22 cellular contexts compared by ENCODE assay signal in the genomic region with DNA sequence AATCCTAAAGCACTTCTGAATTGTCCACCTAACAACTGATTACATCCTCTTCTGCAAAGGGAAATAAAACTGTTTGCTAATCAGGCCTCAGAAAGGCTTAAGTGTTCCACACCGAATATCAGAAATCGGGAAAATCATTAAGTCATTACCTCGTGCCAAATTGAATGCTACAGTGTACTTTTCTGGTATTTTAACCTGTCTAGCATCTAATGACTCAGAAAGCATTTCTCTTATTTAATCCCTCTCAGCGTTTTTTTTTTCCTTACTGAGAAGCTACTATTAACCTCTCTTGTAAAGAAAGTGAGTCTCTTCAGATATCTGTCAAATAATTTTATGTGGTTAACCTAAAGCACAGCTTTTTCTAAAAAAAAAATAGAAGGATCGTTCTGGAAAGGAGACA. TPM values are rescaled to one million over a fixed set of nuclear protein-coding genes. Genes with fewer than 3 reads are reported as not detected.
DNase-seq lines count a peak whose midpoint lies in the region; ATAC-seq, FAIRE-seq and TF ChIP-seq lines count a peak whose summit lies in the region.
"Had no signal": no experiment of that assay in that cellular context is flagged by ENCODE, and none has a peak within 500 bp of the region (broad histone marks: within the 10 kb centered on the region; RNA-seq: fewer than 3 reads in every experiment).

No MANE protein-coding gene starts in this region.

- no peak for TF ChIP-seq CTCF in neural progenitor cell (IDR thresholded peaks at IDR 0.05)

- no peaks in the 10 kb centered on the region for H3F3A ChIP-seq in neural progenitor cell (ENCODE audit: low read depth)

- no peak overlapping the region for H3K4me2 ChIP-seq in neural progenitor cell
- H3K4me2 ChIP-seq: GM23338 had no signal

- H3K4me1 Mint-ChIP-seq in neural progenitor cell: peaks cover 21% of the 10 kb centered on the region

- no peak overlapping the region for H3K4me3 ChIP-seq in neural progenitor cell
- H3K4me3 ChIP-seq: GM23338 had no signal

- no peaks in the 10 kb centered on the region for H3K36me3 Mint-ChIP-seq in neural progenitor cell
- H3K36me3 Mint-ChIP-seq: CD4-positive, CD25-positive, alpha-beta regulatory T cell had no signal

- peak; percentile 55 for ATAC-seq in SK-N-SH treated with all-trans-retinoic acid at 6 μM for 48 hours
- no peak for ATAC-seq in HG02798 (IDR thresholded peaks at IDR 0.05; ENCODE audit: poor library complexity, unreplicated experiment)
- ATAC-seq: GM23338, HCT116 had no signal

- TF ChIP-seq POLR2A in GM12891 (IDR thresholded peaks at IDR 0.05; ENCODE audit: low read depth, low read length): no peak

- no peaks in the 10 kb centered on the region for H3K79me2 ChIP-seq in neural progenitor cell (ENCODE audit: low read depth)

- peak; percentile 21 for DNase-seq in ELR (ENCODE audit: low read depth)
- DNase-seq in fibroblast of peridontal ligament (ENCODE audit: extremely low read depth): peak; percentile 23
- no peak for DNase-seq in neural progenitor cell (ENCODE audit: low spot score)
- DNase-seq in stimulated activated CD4-positive, alpha-beta T cell treated with anti-CD3 and anti-CD28 coated beads, Interleukin-15, amount 100 ng/mL, for 24 hours: no peak
- no peak for DNase-seq in NOMO-1 treated with dmso at 0.1 percent for 144 hours (lab: John Stamatoyannopoulos, UW; ENCODE audit: unreplicated experiment)
- DNase-seq in GM12891 (ENCODE audit: insufficient read length, low spot score): no peak
- DNase-seq: BE2C; CD4-positive, CD25-positive, alpha-beta regulatory T cell; COR-L47; GDM1; MV-4-11; NCI-H187; NCI-H2107; NCI-H510A; NCI-H748 treated with DMSO at 0.1 percent for 48 hours; NK-92 treated with Interleukin-12 subunit alpha and Interleukin-12 subunit beta, amount 100 ng/mL, for 24 hours; SIG-M5 had no signal

- H3K9ac ChIP-seq in neural progenitor cell: no peak overlapping the region

- no peaks in the 10 kb centered on the region for H3K27me3 Mint-ChIP-seq in neural progenitor cell (ENCODE audit: insufficient read depth, low read depth)
- H3K27me3 Mint-ChIP-seq: CD4-positive, CD25-positive, alpha-beta regulatory T cell had no signal

- H3K4me3 Mint-ChIP-seq in neural progenitor cell: no peak overlapping the region
- H3K4me3 Mint-ChIP-seq: CD4-positive, CD25-positive, alpha-beta regulatory T cell; GM23338 had no signal

- no peaks in the 10 kb centered on the region for H3K4me1 ChIP-seq in neural progenitor cell
- H3K4me1 ChIP-seq: BE2C had no signal

- no peaks in the 10 kb centered on the region for H3K36me3 ChIP-seq in neural progenitor cell
- H3K36me3 ChIP-seq: BE2C had no signal

- no peaks in the 10 kb centered on the region for H3K9me3 ChIP-seq in neural progenitor cell (ENCODE audit: low read depth)
- H3K9me3 ChIP-seq: BE2C had no signal

- FAIRE-seq in GM12891 (lab: Jason Lieb, UNC): no peak

- H3K9me3 Mint-ChIP-seq in neural progenitor cell: peaks cover 14% of the 10 kb centered on the region

- H3K27ac ChIP-seq in neural progenitor cell: no peak overlapping the region
- H3K27ac ChIP-seq: RWPE1 had no signal

- no peak overlapping the region for H3K27ac Mint-ChIP-seq in neural progenitor cell
- H3K27ac Mint-ChIP-seq: GM23338 had no signal

- no peaks in the 10 kb centered on the region for H3K27me3 ChIP-seq in neural progenitor cell
- H3K27me3 ChIP-seq: BE2C had no signal

- no peaks in the 10 kb centered on the region for H4K20me1 ChIP-seq in neural progenitor cell (ENCODE audit: low read depth)

- peak overlapping the region; percentile 94 for H2AFZ ChIP-seq in neural progenitor cell (replicated peaks)

TF ChIP-seq in SK-N-SH treated with all-trans-retinoic acid at 6 μM for 48 hours, 23 proteins besides CTCF, POLR2A, EP300 and RAD21:
- TF ChIP-seq TCF4 (CRISPR knock-in tag; IDR thresholded peaks at IDR 0.05; ENCODE audit: borderline replicate concordance) (no peak), PATZ1 (CRISPR knock-in tag; IDR thresholded peaks at IDR 0.05; ENCODE audit: borderline replicate concordance) (no peak), SNAI2 (CRISPR knock-in tag; IDR thresholded peaks at IDR 0.05) (no peak), ISL1 (CRISPR knock-in tag; IDR thresholded peaks at IDR 0.05) (peak; percentile 21; the same call in 1 of the 2 replicates), RARB (CRISPR knock-in tag; IDR thresholded peaks at IDR 0.05) (no peak), CSDC2 (CRISPR knock-in tag; IDR thresholded peaks at IDR 0.05) (no peak), ZFP30 (CRISPR knock-in tag; IDR thresholded peaks at IDR 0.05) (no peak), ZNF565 (CRISPR knock-in tag; conservative IDR thresholded peaks at IDR 0.05; ENCODE audit: low read depth) (no peak)

TF ChIP-seq in GM12891, 5 proteins besides CTCF, POLR2A, EP300 and RAD21:
- TF ChIP-seq POLR2AphosphoS5 (IDR thresholded peaks at IDR 0.05; ENCODE audit: low read depth, low read length) (no peak), PAX5 (IDR thresholded peaks at IDR 0.05; ENCODE audit: insufficient read depth, low read length, severe bottlenecking) (no peak), POU2F2 (IDR thresholded peaks at IDR 0.05; ENCODE audit: low read depth, low read length) (no peak), SPI1 (IDR thresholded peaks at IDR 0.05; ENCODE audit: low read depth, low read length) (no peak), TAF1 (IDR thresholded peaks at IDR 0.05; ENCODE audit: low read depth, low read length) (no peak)

RNA-seq across cellular contexts. Expression of gene VIM, which starts 28.6 kb away (rescaled TPM):
- 727 and 820 TPM in 2 replicates for total RNA-seq in neural progenitor cell (ENCODE audit: low replicate concordance)
- polyA plus RNA-seq in GM12891 (2012; ENCODE audit: low read depth, missing spikeins): 48.0 TPM

RNA-seq across cellular contexts. Expression of gene TRDMT1, which starts 55.2 kb away (rescaled TPM):
- total RNA-seq in neural progenitor cell (ENCODE audit: low replicate concordance): 26.4 and 35.6 TPM in 2 replicates
- 1.6 TPM for polyA plus RNA-seq in GM12891 (2012; ENCODE audit: low read depth, missing spikeins)

Comparison
In these comparisons a context has a peak if more than half of its experiments do, and no peak if none do; other contexts are left out.
1. DNase-seq: peak in ELR (single experiment) and fibroblast of peridontal ligament (single experiment); none in neural progenitor cell (single experiment), stimulated activated CD4-positive, alpha-beta T cell treated with anti-CD3 and anti-CD28 coated beads, Interleukin-15, amount 100 ng/mL, for 24 hours (single experiment), NOMO-1 treated with dmso at 0.1 percent for 144 hours (single experiment) and GM12891 (single experiment).